Comparison of ENCODE assay signal across 18 cellular contexts in genomic region chr12:113601656-113602263, GRCh38.
A peak's percentile ranks its signal among the peaks of the same experiment; 100 is the strongest.
DNase-seq lines count a peak whose midpoint lies in the region; ATAC-seq and TF ChIP-seq lines count a peak whose summit lies in the region.
"Had no signal": no experiment of that assay in that cellular context is flagged by ENCODE, and none has a peak within 500 bp of the region (broad histone marks: within the 10 kb centered on the region; RNA-seq: fewer than 3 reads in every experiment).

No MANE protein-coding gene starts in this region.

- H3K79me2 ChIP-seq in neural cell (replicated peaks; ENCODE audit: insufficient read depth, low read length) = no peaks in the 10 kb centered on the region

- no peaks in the 10 kb centered on the region for H3K9me2 ChIP-seq in neural cell (ENCODE audit: insufficient read depth, low read length)

- no peak overlapping the region for H3K27ac ChIP-seq in neural cell (ENCODE audit: low read length)
- H3K27ac ChIP-seq: pancreas, RWPE1, vagina had no signal

- H3K9ac ChIP-seq in neural cell (ENCODE audit: low read length) = no peak overlapping the region

- no peaks in the 10 kb centered on the region for H3K4me1 Mint-ChIP-seq in activated naive CD4-positive, alpha-beta T cell treated with anti-CD3 and anti-CD28 coated beads, Interleukin-2, amount 10 ng/mL, durations not matched to agents 7 days and 5 days
- H3K4me1 Mint-ChIP-seq: CD8-positive, alpha-beta memory T cell had no signal

- H3K9me3 ChIP-seq in neural cell (ENCODE audit: low read length) = no peaks in the 10 kb centered on the region
- H3K9me3 ChIP-seq: pancreas, vagina had no signal

- H3K36me3 ChIP-seq in neural cell (ENCODE audit: insufficient read depth, low read length) = no peaks in the 10 kb centered on the region
- H3K36me3 ChIP-seq: pancreas, vagina had no signal

- H3K4me3 Mint-ChIP-seq in activated naive CD4-positive, alpha-beta T cell treated with anti-CD3 and anti-CD28 coated beads, Interleukin-2, amount 10 ng/mL, durations not matched to agents 7 days and 5 days = no peak overlapping the region
- H3K4me3 Mint-ChIP-seq: CD8-positive, alpha-beta memory T cell; HFFc6 had no signal

- H3K9me3 Mint-ChIP-seq in activated naive CD4-positive, alpha-beta T cell treated with anti-CD3 and anti-CD28 coated beads, Interleukin-2, amount 10 ng/mL, durations not matched to agents 7 days and 5 days = no peaks in the 10 kb centered on the region
- H3K9me3 Mint-ChIP-seq: HFFc6 had no signal

- H3K4me2 ChIP-seq in neural cell (ENCODE audit: low read length) = no peak overlapping the region

- no peaks in the 10 kb centered on the region for H3K27me3 Mint-ChIP-seq in activated naive CD4-positive, alpha-beta T cell treated with anti-CD3 and anti-CD28 coated beads, Interleukin-2, amount 10 ng/mL, durations not matched to agents 7 days and 5 days

- no peak overlapping the region for H3K27ac Mint-ChIP-seq in activated naive CD4-positive, alpha-beta T cell treated with anti-CD3 and anti-CD28 coated beads, Interleukin-2, amount 10 ng/mL, durations not matched to agents 7 days and 5 days
- H3K27ac Mint-ChIP-seq: CD8-positive, alpha-beta memory T cell; HFFc6 had no signal

- peaks cover 11% of the 10 kb centered on the region for H3K27me3 ChIP-seq in neural cell (ENCODE audit: insufficient read depth, low read depth, low read length)
- H3K27me3 ChIP-seq: vagina had no signal

- TF ChIP-seq RAD21 in Ishikawa (IDR thresholded peaks at IDR 0.05; ENCODE audit: low read depth) = no peak
- TF ChIP-seq RAD21 in neural cell (conservative IDR thresholded peaks at IDR 0.05) = no peak

- no peak for ATAC-seq in GM21360 (IDR thresholded peaks at IDR 0.05; ENCODE audit: unreplicated experiment)
- ATAC-seq: left lobe of liver, pancreas had no signal

- H3K36me3 Mint-ChIP-seq in activated naive CD4-positive, alpha-beta T cell treated with anti-CD3 and anti-CD28 coated beads, Interleukin-2, amount 10 ng/mL, durations not matched to agents 7 days and 5 days = no peaks in the 10 kb centered on the region
- H3K36me3 Mint-ChIP-seq: CD8-positive, alpha-beta memory T cell had no signal

- no peak overlapping the region for H3K4me3 ChIP-seq in neural cell (ENCODE audit: low read length)
- H3K4me3 ChIP-seq: pancreas, vagina had no signal

- DNase-seq in activated naive CD4-positive, alpha-beta T cell treated with anti-CD3 and anti-CD28 coated beads, Interleukin-2, amount 10 ng/mL, durations not matched to agents 7 days and 5 days = peak; percentile 23
- DNase-seq in activated naive CD4-positive, alpha-beta T cell (lab: John Stamatoyannopoulos, UW) = no peak
- DNase-seq in astrocyte of the hippocampus (ENCODE audit: low read depth, low spot score) (peak; percentile 13), activated T-cell treated with anti-CD3 and anti-CD28 coated beads for 4 hours (no peak), mucosa of gallbladder (ENCODE audit: low spot score) (no peak)
- DNase-seq: anterior cingulate cortex; CD8-positive, alpha-beta memory T cell; foreskin fibroblast; HFFc6; NCI-H774; pancreas; substantia nigra had no signal

- H4K20me1 ChIP-seq in neural cell (ENCODE audit: insufficient read depth) = no peaks in the 10 kb centered on the region

- CTCF ChIA-PET in activated naive CD4-positive, alpha-beta T cell treated with anti-CD3 and anti-CD28 coated beads, Interleukin-2, amount 10 ng/mL, durations not matched to agents 7 days and 5 days (lab: Charles Lee) = no interaction called here

- no peak overlapping the region for H2AFZ ChIP-seq in neural cell (ENCODE audit: low read depth, low read length)

- TF ChIP-seq EP300 in Ishikawa (IDR thresholded peaks at IDR 0.05; ENCODE audit: borderline replicate concordance) (no peak), neural cell (conservative IDR thresholded peaks at IDR 0.05; ENCODE audit: poor library complexity, severe bottlenecking) (no peak)

- no peak for TF ChIP-seq CTCF in neural cell (IDR thresholded peaks at IDR 0.05; ENCODE audit: poor library complexity, severe bottlenecking)

- no peaks in the 10 kb centered on the region for H3F3A ChIP-seq in neural cell (ENCODE audit: insufficient read depth, low read length, poor library complexity, severe bottlenecking)

TF ChIP-seq in Ishikawa, 13 proteins besides CTCF, POLR2A, EP300 and RAD21:
- TF ChIP-seq, protein P1, sequence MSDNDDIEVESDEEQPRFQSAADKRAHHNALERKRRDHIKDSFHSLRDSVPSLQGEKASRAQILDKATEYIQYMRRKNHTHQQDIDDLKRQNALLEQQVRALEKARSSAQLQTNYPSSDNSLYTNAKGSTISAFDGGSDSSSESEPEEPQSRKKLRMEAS (IDR thresholded peaks at IDR 0.05) = no peak
- TF ChIP-seq, protein P2, sequence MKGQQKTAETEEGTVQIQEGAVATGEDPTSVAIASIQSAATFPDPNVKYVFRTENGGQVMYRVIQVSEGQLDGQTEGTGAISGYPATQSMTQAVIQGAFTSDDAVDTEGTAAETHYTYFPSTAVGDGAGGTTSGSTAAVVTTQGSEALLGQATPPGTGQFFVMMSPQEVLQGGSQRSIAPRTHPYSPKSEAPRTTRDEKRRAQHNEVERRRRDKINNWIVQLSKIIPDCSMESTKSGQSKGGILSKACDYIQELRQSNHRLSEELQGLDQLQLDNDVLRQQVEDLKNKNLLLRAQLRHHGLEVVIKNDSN (IDR thresholded peaks at IDR 0.05) = no peak
- TF ChIP-seq CREB1 (IDR thresholded peaks at IDR 0.05; ENCODE audit: low read depth) = no peak
- TF ChIP-seq, protein P3, sequence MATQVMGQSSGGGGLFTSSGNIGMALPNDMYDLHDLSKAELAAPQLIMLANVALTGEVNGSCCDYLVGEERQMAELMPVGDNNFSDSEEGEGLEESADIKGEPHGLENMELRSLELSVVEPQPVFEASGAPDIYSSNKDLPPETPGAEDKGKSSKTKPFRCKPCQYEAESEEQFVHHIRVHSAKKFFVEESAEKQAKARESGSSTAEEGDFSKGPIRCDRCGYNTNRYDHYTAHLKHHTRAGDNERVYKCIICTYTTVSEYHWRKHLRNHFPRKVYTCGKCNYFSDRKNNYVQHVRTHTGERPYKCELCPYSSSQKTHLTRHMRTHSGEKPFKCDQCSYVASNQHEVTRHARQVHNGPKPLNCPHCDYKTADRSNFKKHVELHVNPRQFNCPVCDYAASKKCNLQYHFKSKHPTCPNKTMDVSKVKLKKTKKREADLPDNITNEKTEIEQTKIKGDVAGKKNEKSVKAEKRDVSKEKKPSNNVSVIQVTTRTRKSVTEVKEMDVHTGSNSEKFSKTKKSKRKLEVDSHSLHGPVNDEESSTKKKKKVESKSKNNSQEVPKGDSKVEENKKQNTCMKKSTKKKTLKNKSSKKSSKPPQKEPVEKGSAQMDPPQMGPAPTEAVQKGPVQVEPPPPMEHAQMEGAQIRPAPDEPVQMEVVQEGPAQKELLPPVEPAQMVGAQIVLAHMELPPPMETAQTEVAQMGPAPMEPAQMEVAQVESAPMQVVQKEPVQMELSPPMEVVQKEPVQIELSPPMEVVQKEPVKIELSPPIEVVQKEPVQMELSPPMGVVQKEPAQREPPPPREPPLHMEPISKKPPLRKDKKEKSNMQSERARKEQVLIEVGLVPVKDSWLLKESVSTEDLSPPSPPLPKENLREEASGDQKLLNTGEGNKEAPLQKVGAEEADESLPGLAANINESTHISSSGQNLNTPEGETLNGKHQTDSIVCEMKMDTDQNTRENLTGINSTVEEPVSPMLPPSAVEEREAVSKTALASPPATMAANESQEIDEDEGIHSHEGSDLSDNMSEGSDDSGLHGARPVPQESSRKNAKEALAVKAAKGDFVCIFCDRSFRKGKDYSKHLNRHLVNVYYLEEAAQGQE (IDR thresholded peaks at IDR 0.05; ENCODE audit: low read depth) = peak; percentile 92
- no peak for TF ChIP-seq TAF1 (IDR thresholded peaks at IDR 0.05; ENCODE audit: low read depth)

TF ChIP-seq in neural cell, 6 proteins besides CTCF, POLR2A, EP300 and RAD21:
- TF ChIP-seq, protein P3 (IDR thresholded peaks at IDR 0.05; ENCODE audit: borderline replicate concordance) = peak; percentile 58
- TF ChIP-seq POLR2AphosphoS5 (IDR thresholded peaks at IDR 0.05) = no peak

Comparison
In these comparisons a context has a peak if more than half of its experiments do, and no peak if none do; other contexts are left out.
1. DNase-seq: peak in activated naive CD4-positive, alpha-beta T cell treated with anti-CD3 and anti-CD28 coated beads, Interleukin-2, amount 10 ng/mL, durations not matched to agents 7 days and 5 days (single experiment) and astrocyte of the hippocampus (single experiment); none in activated naive CD4-positive, alpha-beta T cell (0 of 4), activated T-cell treated with anti-CD3 and anti-CD28 coated beads for 4 hours (single experiment) and mucosa of gallbladder (single experiment).